ENCODE assay signal across 9 cellular contexts in the genomic region with DNA sequence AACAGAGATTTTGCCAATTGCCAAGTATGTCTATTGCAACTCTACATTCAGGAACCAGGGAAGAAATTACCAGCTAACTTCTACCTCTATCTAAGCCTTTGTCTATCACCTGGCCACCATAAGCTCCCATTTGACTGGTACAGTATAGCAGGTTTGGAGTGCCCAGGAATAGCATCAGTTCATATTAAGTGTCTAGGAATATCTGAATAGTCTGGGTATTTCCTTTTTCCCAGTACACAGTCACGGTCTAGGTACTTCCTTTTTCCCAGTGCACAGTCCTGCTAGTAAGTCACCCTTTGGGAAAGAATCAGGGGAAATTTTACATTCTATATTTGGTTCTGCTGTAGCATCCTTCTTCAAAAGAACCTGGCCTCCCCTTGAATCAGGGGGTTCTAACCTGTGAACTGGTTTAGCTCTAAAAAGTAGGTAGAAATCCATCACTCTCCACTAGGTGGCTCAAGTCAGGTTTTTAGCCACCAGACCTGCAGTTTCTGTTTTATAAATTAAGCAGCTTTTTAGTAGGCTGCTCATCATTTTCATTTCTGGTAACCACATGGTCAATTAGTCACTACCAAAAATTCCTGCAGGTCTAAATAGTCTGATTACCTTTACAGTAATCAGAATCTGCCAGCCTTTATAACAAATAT. TPM values are rescaled to one million over a fixed set of nuclear protein-coding genes. Genes with fewer than 3 reads are reported as not detected.
DNase-seq lines count a peak whose midpoint lies in the region; ATAC-seq, FAIRE-seq and TF ChIP-seq lines count a peak whose summit lies in the region.
"Had no signal": no experiment of that assay in that cellular context is flagged by ENCODE, and none has a peak within 500 bp of the region (broad histone marks: within the 10 kb centered on the region; RNA-seq: fewer than 3 reads in every experiment).

No MANE protein-coding gene starts in this region.

- WGBS in K562 (ENCODE audit: insufficient coverage, low coverage, missing lambda C conversion rate) = 0% methylated on average over 1 of the region's 1 CpG
- 57% methylated on average over 1 of the region's 1 CpG for WGBS in suprapubic skin

- H3K27ac ChIP-seq in MM.1S (ENCODE audit: low read length) (no peak overlapping the region), K562 (ENCODE audit: extremely low read depth, low read depth, low read length) (no peak overlapping the region), suprapubic skin (no peak overlapping the region)
- H3K27ac ChIP-seq: SJSA1 had no signal

- H3K27ac Mint-ChIP-seq in neural crest cell (ENCODE audit: unreplicated experiment) = no peak overlapping the region

- no peak for TF ChIP-seq EP300 in K562 (IDR thresholded peaks at IDR 0.05; ENCODE audit: low read length)
- TF ChIP-seq EP300 in suprapubic skin (IDR thresholded peaks at IDR 0.05) = no peak

- in situ Hi-C loops in HAP-1 (cut with MboI; ENCODE audit: low sequenced_read_pairs) = no loop called here
- in situ Hi-C loops in K562 (cut with MboI) = loop anchor here (25.0 kb wide), 1 partner anchor 929 kb away; no protein-coding TSS in a partner anchor

- intact Hi-C loops in K562 (cut with micrococcal nuclease) = loop anchor here (1.0 to 5.0 kb wide), 2 partner anchors 201 to 314 kb away; a partner anchor contains a TSS

- H3F3A ChIP-seq in MM.1S (ENCODE audit: insufficient read depth, low read length) = peaks cover 8% of the 10 kb centered on the region; the same call in 1 of the 2 replicates

- peak in 1 of 2 experiments; percentile 65; a peak in 3 of 4 replicates for TF ChIP-seq RAD21 in K562 (CRISPR knock-in tag; conservative IDR thresholded peaks at IDR 0.05 in 1 of 2, IDR thresholded peaks at IDR 0.05 in 1 of 2)

- H3K36me3 ChIP-seq in HAP-1 (replicated peaks) = no peaks in the 10 kb centered on the region
- H3K36me3 ChIP-seq in MM.1S (replicated peaks; ENCODE audit: insufficient read depth, low read length) = no peaks in the 10 kb centered on the region
- H3K36me3 ChIP-seq in K562 (ENCODE audit: control insufficient read depth, insufficient read depth, low read length) = no peaks in the 10 kb centered on the region
- no peaks in the 10 kb centered on the region for H3K36me3 ChIP-seq in suprapubic skin
- H3K36me3 ChIP-seq: SJSA1 had no signal

- no peak overlapping the region for H3K4me3 Mint-ChIP-seq in neural crest cell

- ATAC-seq in K562 = peak; percentile 83

- H3K4me1 Mint-ChIP-seq in neural crest cell = no peaks in the 10 kb centered on the region

- H4K20me1 ChIP-seq in MM.1S (ENCODE audit: insufficient read depth, low read length) (no peaks in the 10 kb centered on the region), K562 (replicated peaks; ENCODE audit: control insufficient read depth, insufficient read depth, low read length) (no peaks in the 10 kb centered on the region)

- CTCF ChIA-PET in K562 (lab: Yijun Ruan, JAX; ENCODE audit: low intra/inter-chr PET ratio) = interaction anchor here (0.7 to 1.0 kb wide), 4 partner anchors 18 to 315 kb away, joined by 3 to 5 read pairs (median 4); no protein-coding TSS in a partner anchor

- POLR2A ChIA-PET in K562 (lab: Yijun Ruan, JAX) = interaction anchor here (0.5 to 1.5 kb wide), 4 partner anchors 10 to 540 kb away, joined by 3 to 5 read pairs (median 4); no protein-coding TSS in a partner anchor

- H3K9me2 ChIP-seq in MM.1S (replicated peaks; ENCODE audit: insufficient read depth, low read length) = no peaks in the 10 kb centered on the region

- H3K27me3 ChIP-seq in HAP-1 (ENCODE audit: low read depth) (no peaks in the 10 kb centered on the region), MM.1S (replicated peaks; ENCODE audit: insufficient read depth, low read length) (no peaks in the 10 kb centered on the region), K562 (ENCODE audit: control insufficient read depth in 2 of 2, insufficient read depth in 2 of 2, low read length in 2 of 2) (peaks cover 2 to 13% of the 10 kb centered on the region in 2 experiments; a peak in 3 of 5 replicates), suprapubic skin (no peaks in the 10 kb centered on the region)
- H3K27me3 ChIP-seq: SJSA1 had no signal

- H3K9me3 ChIP-seq in HAP-1 (no peaks in the 10 kb centered on the region), MM.1S (replicated peaks; ENCODE audit: insufficient read depth, low read length) (no peaks in the 10 kb centered on the region), K562 (replicated peaks; ENCODE audit: control insufficient read depth, insufficient read depth, low read depth, low read length) (no peaks in the 10 kb centered on the region), suprapubic skin (no peaks in the 10 kb centered on the region)
- H3K9me3 ChIP-seq: SJSA1 had no signal

- DNase-seq in AG09319 (ENCODE audit: extremely low read depth, low read depth) (no peak), GM10266 (ENCODE audit: extremely low spot score) (peak; percentile 20), HAP-1 (ENCODE audit: low spot score in 2 of 2) (peak; percentile 23 to 28), MM.1S (peak; percentile 67), K562 (ENCODE audit: extremely low read depth in 1 of 4, low spot score in 3 of 4) (peak; percentile 27 to 49 (median 36)), neural crest cell (ENCODE audit: low read depth, low spot score) (no peak), suprapubic skin (ENCODE audit: low spot score in 2 of 2) (no peak), HTR-8/SVneo (ENCODE audit: insufficient read length, low spot score) (no peak)

- no peaks in the 10 kb centered on the region for H3K27me3 Mint-ChIP-seq in neural crest cell (ENCODE audit: low read depth)

- TF ChIP-seq POLR2A in K562 (conservative IDR thresholded peaks at IDR 0.05) = no peak
- TF ChIP-seq POLR2A in suprapubic skin (IDR thresholded peaks at IDR 0.05) = no peak

- H2AFZ ChIP-seq in MM.1S (ENCODE audit: low read length) (peak overlapping the region; percentile 15; the same call in 1 of the 2 replicates), K562 (ENCODE audit: low read depth, low read length) (no peak overlapping the region; the same call in 1 of the 2 replicates)

- peak; percentile 74 for FAIRE-seq in K562 (lab: Jason Lieb, UNC)
- no peak for FAIRE-seq in HTR-8/SVneo (lab: Jason Lieb, UNC)

- BruUV-seq in K562 (replicated peaks; lab: Mats Ljungman, UMichigan) = no TSS peak

- no peaks in the 10 kb centered on the region for H3K9me1 ChIP-seq in K562 (ENCODE audit: control insufficient read depth, insufficient read depth, low read length)

- H3K4me3 ChIP-seq in HAP-1 (no peak overlapping the region), MM.1S (ENCODE audit: low read length) (no peak overlapping the region), K562 (no peak overlapping the region), suprapubic skin (no peak overlapping the region)
- H3K4me3 ChIP-seq: SJSA1 had no signal

- H3K4me1 ChIP-seq in HAP-1 (no peaks in the 10 kb centered on the region), MM.1S (ENCODE audit: low read length) (peaks cover 29% of the 10 kb centered on the region), K562 (replicated peaks in 1 of 2; ENCODE audit: control insufficient read depth in 2 of 2, insufficient read depth in 2 of 2, low read length in 2 of 2) (no peaks in the 10 kb centered on the region), suprapubic skin (no peaks in the 10 kb centered on the region)
- H3K4me1 ChIP-seq: SJSA1 had no signal

- H3K9ac ChIP-seq in MM.1S (ENCODE audit: low read length) (no peak overlapping the region), K562 (ENCODE audit: insufficient read depth in 1 of 2, low read depth in 2 of 2, low read length in 2 of 2) (no peak overlapping the region)

- TF ChIP-seq CTCF in AG09319 (IDR thresholded peaks at IDR 0.05; ENCODE audit: low read depth, low read length) = peak; percentile 48
- peak; percentile 56 for TF ChIP-seq CTCF in GM10266 (IDR thresholded peaks at IDR 0.05; ENCODE audit: control insufficient read depth, insufficient read depth, low read depth, missing control alignments)
- TF ChIP-seq CTCF in MM.1S (IDR thresholded peaks at IDR 0.05; ENCODE audit: low read length) = peak; percentile 74
- TF ChIP-seq CTCF in K562 (IDR thresholded peaks at IDR 0.05 in 2 of 3, conservative IDR thresholded peaks at IDR 0.05 in 1 of 3; ENCODE audit: insufficient read depth in 2 of 3, low read depth in 1 of 3, low read length in 3 of 3) = peak; percentile 37 to 59 (median 57); a peak in 5 of 6 replicates
- peak; percentile 68 for TF ChIP-seq CTCF in neural crest cell (conservative IDR thresholded peaks at IDR 0.05)
- no peak for TF ChIP-seq CTCF in suprapubic skin (IDR thresholded peaks at IDR 0.05)

- no peaks in the 10 kb centered on the region for H3K36me3 Mint-ChIP-seq in neural crest cell (ENCODE audit: low read depth)

- H3K9me3 Mint-ChIP-seq in neural crest cell = no peaks in the 10 kb centered on the region

- peak overlapping the region; percentile 23; the same call in 1 of the 2 replicates for H3K4me2 ChIP-seq in MM.1S (ENCODE audit: low read depth, low read length)
- no peak overlapping the region for H3K4me2 ChIP-seq in K562 (ENCODE audit: insufficient read depth, low read length)

- no peaks in the 10 kb centered on the region for H3K79me2 ChIP-seq in MM.1S (ENCODE audit: low read length)
- no peaks in the 10 kb centered on the region for H3K79me2 ChIP-seq in K562 (ENCODE audit: control insufficient read depth, insufficient read depth, low read length)

TF ChIP-seq in K562, 482 proteins besides CTCF, POLR2A, EP300 and RAD21:
- TF ChIP-seq MED1 (CRISPR knock-in tag; IDR thresholded peaks at IDR 0.05; ENCODE audit: borderline replicate concordance) (no peak), SMC3 (conservative IDR thresholded peaks at IDR 0.05; ENCODE audit: insufficient read depth, low read depth, low read length) (0 out of 2 replicates have a peak, but pooled peaks have one; percentile 22)

RNA-seq across cellular contexts. Expression of a gene that starts 49.3 kb away (rescaled TPM):
- total RNA-seq in K562 (2011; cell fraction: chromatin; rRNA removed; ENCODE audit: low replicate concordance) = 28.3 and 119 TPM in 2 replicates
- 14.5 and 18.2 TPM in 2 replicates for total RNA-seq in K562 (2011; cell fraction: nucleolus; rRNA removed)
- 42.3 and 61.0 TPM in 2 replicates for total RNA-seq in K562 (2011; cell fraction: nucleoplasm; rRNA removed)
- 51.4 and 63.5 TPM in 2 replicates for total RNA-seq in K562 (2014; rRNA removed)
- 75.8 and 87.2 TPM in 2 replicates for total RNA-seq in K562 (2014; rRNA removed; fragmentation: Illumina TruSeq; extraction: Trizol)
- total RNA-seq in K562 (2015; rRNA removed; fragmentation: Illumina TruSeq; extraction: Trizol) = 66.5 and 77.7 TPM in 2 replicates
- total RNA-seq in K562 (2021) = 75.3 and 81.9 TPM in 2 replicates
- 39.9 and 57.3 TPM in 2 replicates for polyA plus RNA-seq in K562 (2011; rRNA removed)
- polyA plus RNA-seq in K562 (2011; cell fraction: cytosol; rRNA removed) = 6.8 and 15.1 TPM in 2 replicates
- 44.5 and 76.8 TPM in 2 replicates for polyA plus RNA-seq in K562 (2011; cell fraction: nucleus; rRNA removed)
- polyA plus RNA-seq in K562 (2012) = 45.0 and 81.2 TPM in 2 replicates
- 39.7 and 46.1 TPM in 2 replicates for polyA plus RNA-seq in K562 (2014; fragmentation: Illumina TruSeq; extraction: Trizol)
- polyA plus RNA-seq in K562 (2014; fragmentation: Nextera tagmentation; extraction: Ambion mirVana) = 10 to 100 TPM in 1 of 2 experiments, 1 to 10 TPM in 1; 9.8 to 14.3 TPM
- 39.2 and 41.0 TPM in 2 replicates for polyA plus RNA-seq in K562 (2014; rRNA removed)
- polyA minus RNA-seq in K562 (2011; rRNA and poly(A)+ RNA removed) = 66.2 and 66.8 TPM in 2 replicates
- polyA minus RNA-seq in K562 (2011; cell fraction: cytosol; rRNA and poly(A)+ RNA removed) = 26.8 and 33.2 TPM in 2 replicates
- polyA minus RNA-seq in K562 (2011; cell fraction: nucleus; rRNA and poly(A)+ RNA removed) = 22.8 and 46.2 TPM in 2 replicates
- 103 and 114 TPM in 2 replicates for total RNA-seq in neural crest cell
- 10 to 100 TPM; 25.5 to 33.4 (median 29.0) TPM for total RNA-seq in suprapubic skin

Comparison
In these comparisons a context has a peak if more than half of its experiments do, and no peak if none do; other contexts are left out.
1. DNase-seq: peak in GM10266 (single experiment), HAP-1 (2 of 2), MM.1S (single experiment) and K562 (4 of 4); none in AG09319 (single experiment), neural crest cell (single experiment), suprapubic skin (0 of 2) and HTR-8/SVneo (single experiment).
2. CTCF ChIP-seq: peak in AG09319 (single experiment), GM10266 (single experiment), MM.1S (single experiment), K562 (3 of 3) and neural crest cell (single experiment); none in suprapubic skin (0 of 2).